Comparison of ENCODE assay signal across 14 cellular contexts in genomic region chr16:73289232-73289631, GRCh38.
DNase-seq lines count a peak whose midpoint lies in the region; ATAC-seq and TF ChIP-seq lines count a peak whose summit lies in the region.
"Had no signal": no experiment of that assay in that cellular context is flagged by ENCODE, and none has a peak within 500 bp of the region (broad histone marks: within the 10 kb centered on the region; RNA-seq: fewer than 3 reads in every experiment).

No MANE protein-coding gene starts in this region.

- intact Hi-C loops in uterus (cut with DNase I; ENCODE audit: low total_unique reads): no loop called here

- no peaks in the 10 kb centered on the region for H3K9me3 ChIP-seq in uterus

- no peaks in the 10 kb centered on the region for H3K27me3 ChIP-seq in uterus
- no peaks in the 10 kb centered on the region for H3K27me3 ChIP-seq in foreskin keratinocyte
- H3K27me3 ChIP-seq: cardiac muscle cell had no signal

- H3K36me3 ChIP-seq in uterus: no peaks in the 10 kb centered on the region
- H3K36me3 ChIP-seq: cardiac muscle cell had no signal

- DNase-seq in GM13976 (ENCODE audit: low spot score) (peak; percentile 62), NCI-H446 (lab: John Stamatoyannopoulos, UW) (no peak), uterus (no peak), foreskin keratinocyte (no peak)
- DNase-seq in activated naive CD4-positive, alpha-beta T cell treated with Interleukin-2 at 50 U/mL for 16 hours: no peak
- DNase-seq: activated T-cell treated with anti-CD3 and anti-CD28 coated beads, Interleukin-2, amount 50 U/mL, for 4 hours; NCI-H1417; stimulated activated CD4-positive, alpha-beta T cell treated with anti-CD3 and anti-CD28 coated beads, Interleukin-15, amount 100 ng/mL, for 24 hours had no signal

- no peak overlapping the region for H3K4me3 ChIP-seq in uterus
- H3K4me3 ChIP-seq: cardiac muscle cell had no signal

- TF ChIP-seq CTCF in GM13976 (IDR thresholded peaks at IDR 0.05; ENCODE audit: borderline replicate concordance, control extremely low read depth, extremely low read depth, insufficient read depth, missing control alignments) (no peak), uterus (IDR thresholded peaks at IDR 0.05) (no peak), foreskin keratinocyte (conservative IDR thresholded peaks at IDR 0.05) (no peak)

- H3K4me1 ChIP-seq in uterus (no peaks in the 10 kb centered on the region), foreskin keratinocyte (no peaks in the 10 kb centered on the region)

- no peak for TF ChIP-seq POLR2A in uterus (IDR thresholded peaks at IDR 0.05)

- in situ Hi-C loops in GM13976 (cut with MboI; ENCODE audit: low sequenced_read_pairs, unreplicated experiment): no loop called here

- no peak overlapping the region for H3K27ac ChIP-seq in uterus
- H3K27ac ChIP-seq in foreskin keratinocyte: no peak overlapping the region
- H3K27ac ChIP-seq: cardiac muscle cell, HL-60 had no signal

- ATAC-seq in GM19372 (IDR thresholded peaks at IDR 0.05; ENCODE audit: low read depth, unreplicated experiment) (peak; percentile 83), HG02759 (IDR thresholded peaks at IDR 0.05; ENCODE audit: unreplicated experiment) (peak; percentile 89), HG03442 (IDR thresholded peaks at IDR 0.05; ENCODE audit: unreplicated experiment) (peak; percentile 96), foreskin keratinocyte (no peak)
- ATAC-seq: activated T-cell treated with anti-CD3 and anti-CD28 coated beads, Interleukin-2, amount 50 U/mL, for 4 hours; natural killer cell treated with Interleukin-12 subunit alpha and Interleukin-12 subunit beta and Interleukin-15 and Interleukin-18, amount 100 ng/mL, for 72 hours had no signal
